Comparison of ENCODE assay signal across 8 cellular contexts in the genomic region with DNA sequence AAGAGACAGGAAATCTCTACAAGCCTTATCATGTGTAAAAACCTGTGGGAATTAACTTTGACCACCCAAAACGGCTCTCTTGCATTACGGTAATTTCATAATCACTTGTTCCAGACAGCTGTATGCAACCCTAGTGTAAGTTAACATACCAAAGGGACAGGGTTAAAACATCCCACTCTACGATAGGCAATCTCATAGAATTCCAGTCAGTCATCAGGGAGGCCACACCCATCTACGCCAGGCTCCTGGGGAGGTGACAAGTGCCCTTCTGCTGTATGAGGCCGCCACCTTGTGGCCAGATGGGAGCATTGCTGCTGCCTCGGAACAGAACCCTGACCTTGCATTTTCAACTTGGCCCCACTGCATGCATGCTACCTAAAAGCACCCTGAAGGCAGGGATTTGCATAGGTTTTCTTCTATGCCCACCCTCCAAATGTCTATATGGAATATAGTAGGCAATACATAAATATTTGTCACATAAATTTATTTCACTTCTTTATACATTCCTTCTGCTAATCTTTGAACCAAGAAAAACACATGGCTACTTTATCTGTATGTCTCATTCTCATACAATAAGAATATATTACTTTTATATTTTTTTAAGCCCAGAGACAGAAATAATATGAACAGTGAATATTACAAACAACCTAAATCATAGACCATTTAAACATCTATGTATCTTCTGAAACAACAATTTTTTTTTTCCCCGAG. TPM values are rescaled to one million over a fixed set of nuclear protein-coding genes. Genes with fewer than 3 reads are reported as not detected.
DNase-seq lines count a peak whose midpoint lies in the region; ATAC-seq, FAIRE-seq and TF ChIP-seq lines count a peak whose summit lies in the region.

No MANE protein-coding gene starts in this region.

- no peak overlapping the region for H3K27ac Mint-ChIP-seq in WTC11

- no peaks in the 10 kb centered on the region for H3K27me3 Mint-ChIP-seq in WTC11 (ENCODE audit: low read depth)

- H3K9me1 ChIP-seq in keratinocyte (ENCODE audit: control insufficient read depth, extremely low read depth, insufficient read depth, low read length), result no peaks in the 10 kb centered on the region

- peak overlapping the region; percentile 55 for H3K27ac ChIP-seq in keratinocyte (ENCODE audit: control insufficient read depth, insufficient read depth, low read length)

- H3K79me2 ChIP-seq in keratinocyte (ENCODE audit: control insufficient read depth, insufficient read depth, low read length), result no peaks in the 10 kb centered on the region

- peaks cover 17% of the 10 kb centered on the region; the same call in 1 of the 2 replicates for H3K4me1 Mint-ChIP-seq in WTC11

- peak overlapping the region; percentile 29 for H3K9ac ChIP-seq in keratinocyte (ENCODE audit: control insufficient read depth, extremely low read depth, insufficient read depth, low read length)

- POLR2A ChIA-PET in WTC11 (lab: Charles Lee), result no interaction called here

- H3K4me3 ChIP-seq in GM12865 (ENCODE audit: low read depth, low read length), result no peak overlapping the region
- H3K4me3 ChIP-seq in cardiac fibroblast (replicated peaks in 1 of 2; ENCODE audit: low read depth in 2 of 2, low read length in 2 of 2), result no peak overlapping the region
- no peak overlapping the region for H3K4me3 ChIP-seq in keratinocyte (ENCODE audit: control insufficient read depth in 2 of 3, extremely low read depth in 1 of 3, insufficient read depth in 2 of 3, low read depth in 1 of 3, low read length in 3 of 3)

- peak; percentile 64 for ATAC-seq in HG03159 (IDR thresholded peaks at IDR 0.05; ENCODE audit: unreplicated experiment)
- peak; percentile 97 for ATAC-seq in WTC11
- ATAC-seq in GM18861 (IDR thresholded peaks at IDR 0.05; ENCODE audit: unreplicated experiment), result no peak

- CTCF ChIA-PET in WTC11 (lab: Charles Lee), result interaction anchor here (1.2 to 1.6 kb wide), 4 partner anchors 21 to 336 kb away, joined by 3 read pairs; no protein-coding TSS in a partner anchor

- H3K9me3 ChIP-seq in keratinocyte (ENCODE audit: control insufficient read depth, low read depth, low read length), result no peaks in the 10 kb centered on the region

- H3K36me3 Mint-ChIP-seq in WTC11, result no peaks in the 10 kb centered on the region

- DNase-seq in GM12865 (ENCODE audit: low read depth) (peak; percentile 92), NCI-H345 treated with DMSO at 0.1 percent for 48 hours (lab: John Stamatoyannopoulos, UW; ENCODE audit: unreplicated experiment) (peak; percentile 94), WTC11 (ENCODE audit: low spot score) (peak; percentile 93), cardiac fibroblast (ENCODE audit: low read depth in 2 of 2) (peak; percentile 96 to 98), keratinocyte (ENCODE audit: low read depth, low spot score) (peak; percentile 80)
- peak; percentile 65 to 79 (median 75) for DNase-seq in stimulated activated CD4-positive, alpha-beta T cell treated with anti-CD3 and anti-CD28 coated beads, Interleukin-1b, Interleukin-23, amount 100 ng/mL, for 24 hours (ENCODE audit: low read depth in 4 of 4, low spot score in 1 of 4)

- FAIRE-seq in keratinocyte (lab: Jason Lieb, UNC), result peak; percentile 92

- peaks cover 26% of the 10 kb centered on the region for H3K4me1 ChIP-seq in keratinocyte (ENCODE audit: control insufficient read depth, extremely low read depth, insufficient read depth, low read length)

- dilution Hi-C loops in keratinocyte (cut with MboI; ENCODE audit: extremely low pct_ligation_motif_present, low sequenced_read_pairs), result no loop called here

- peak overlapping the region; percentile 61 for H3K4me2 ChIP-seq in keratinocyte (ENCODE audit: control insufficient read depth, extremely low read depth, insufficient read depth, low read depth, low read length)

- H2AFZ ChIP-seq in keratinocyte (ENCODE audit: control insufficient read depth, low read length), result no peak overlapping the region

- H3K27me3 ChIP-seq in keratinocyte (ENCODE audit: control insufficient read depth, extremely low read depth, insufficient read depth, low read length), result no peaks in the 10 kb centered on the region

- no peaks in the 10 kb centered on the region for H4K20me1 ChIP-seq in keratinocyte (ENCODE audit: control insufficient read depth, extremely low read depth, insufficient read depth, low read length)

- no peaks in the 10 kb centered on the region for H3K9me3 Mint-ChIP-seq in WTC11

- no peaks in the 10 kb centered on the region for H3K36me3 ChIP-seq in keratinocyte (ENCODE audit: control insufficient read depth in 2 of 2, extremely low read depth in 1 of 2, insufficient read depth in 2 of 2, low read length in 2 of 2)

- TF ChIP-seq CTCF in GM12865 (IDR thresholded peaks at IDR 0.05; ENCODE audit: insufficient read depth, low read depth, low read length, missing control alignments) (peak; percentile 99), WTC11 (IDR thresholded peaks at IDR 0.05) (peak; percentile 99), cardiac fibroblast (IDR thresholded peaks at IDR 0.05; ENCODE audit: low read depth, low read length) (peak; percentile 97), keratinocyte (optimal IDR thresholded peaks at IDR 0.05 in 1 of 3, IDR thresholded peaks at IDR 0.05 in 1 of 3, conservative IDR thresholded peaks at IDR 0.05 in 1 of 3; ENCODE audit: extremely low read depth in 1 of 3, insufficient read depth in 2 of 3, low read length in 3 of 3) (peak; percentile 95 to 100 (median 99))

- H3K4me3 Mint-ChIP-seq in WTC11, result no peak overlapping the region

TF ChIP-seq in WTC11, 78 proteins besides CTCF, POLR2A, EP300 and RAD21:
- TF ChIP-seq ZNF232 (CRISPR knock-in tag; IDR thresholded peaks at IDR 0.05) (no peak), EMX1 (CRISPR knock-in tag; IDR thresholded peaks at IDR 0.05) (no peak), ZNF416 (CRISPR knock-in tag; IDR thresholded peaks at IDR 0.05) (no peak), NR1H2 (CRISPR knock-in tag; IDR thresholded peaks at IDR 0.05) (no peak), MYBL2 (CRISPR knock-in tag; IDR thresholded peaks at IDR 0.05) (no peak), GABPB1 (CRISPR knock-in tag; IDR thresholded peaks at IDR 0.05) (peak; percentile 73), MXD4 (CRISPR knock-in tag; IDR thresholded peaks at IDR 0.05; ENCODE audit: borderline replicate concordance) (no peak), TEAD4 (CRISPR knock-in tag; IDR thresholded peaks at IDR 0.05) (no peak), SMAD4 (CRISPR knock-in tag; IDR thresholded peaks at IDR 0.05) (no peak), SMAD3 (CRISPR knock-in tag; IDR thresholded peaks at IDR 0.05; ENCODE audit: borderline replicate concordance) (no peak), ZNF219 (CRISPR knock-in tag; IDR thresholded peaks at IDR 0.05; ENCODE audit: borderline replicate concordance) (no peak), FOXJ3 (CRISPR knock-in tag; IDR thresholded peaks at IDR 0.05; ENCODE audit: borderline replicate concordance) (no peak), SP1 (CRISPR knock-in tag; conservative IDR thresholded peaks at IDR 0.05) (peak; percentile 50; the same call in 1 of the 2 replicates), RELA (CRISPR knock-in tag; IDR thresholded peaks at IDR 0.05; ENCODE audit: borderline replicate concordance) (no peak)
- TF ChIP-seq, protein P1, sequence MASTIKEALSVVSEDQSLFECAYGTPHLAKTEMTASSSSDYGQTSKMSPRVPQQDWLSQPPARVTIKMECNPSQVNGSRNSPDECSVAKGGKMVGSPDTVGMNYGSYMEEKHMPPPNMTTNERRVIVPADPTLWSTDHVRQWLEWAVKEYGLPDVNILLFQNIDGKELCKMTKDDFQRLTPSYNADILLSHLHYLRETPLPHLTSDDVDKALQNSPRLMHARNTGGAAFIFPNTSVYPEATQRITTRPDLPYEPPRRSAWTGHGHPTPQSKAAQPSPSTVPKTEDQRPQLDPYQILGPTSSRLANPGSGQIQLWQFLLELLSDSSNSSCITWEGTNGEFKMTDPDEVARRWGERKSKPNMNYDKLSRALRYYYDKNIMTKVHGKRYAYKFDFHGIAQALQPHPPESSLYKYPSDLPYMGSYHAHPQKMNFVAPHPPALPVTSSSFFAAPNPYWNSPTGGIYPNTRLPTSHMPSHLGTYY (CRISPR knock-in tag; IDR thresholded peaks at IDR 0.05), result no peak

RNA-seq across cellular contexts. Expression of gene HSF2BP, which starts 12.6 kb away (rescaled TPM):
- total RNA-seq in WTC11 (2021), result 1.1 to 1.3 TPM (median 1.2 TPM) in 3 replicates
- 6.1 to 8.7 TPM (median 6.7 TPM) in 3 replicates for polyA plus RNA-seq in keratinocyte
- 2.2 TPM for polyA plus RNA-seq in keratinocyte (2011; ENCODE audit: low read depth)
- polyA plus RNA-seq in keratinocyte (2011; cell fraction: cytosol; rRNA removed), result 9.3 and 11.9 TPM in 2 replicates
- polyA plus RNA-seq in keratinocyte (2011; cell fraction: nucleus; rRNA removed), result 7.4 and 8.7 TPM in 2 replicates
- 2.9 and 4.4 TPM in 2 replicates for polyA plus RNA-seq in keratinocyte (2012; ENCODE audit: low replicate concordance)
- polyA minus RNA-seq in keratinocyte, result 2.7 to 7.7 TPM (median 7.3 TPM) in 3 replicates
- polyA minus RNA-seq in keratinocyte (2011; cell fraction: cytosol; rRNA and poly(A)+ RNA removed), result 6.7 TPM
- polyA minus RNA-seq in keratinocyte (2011; cell fraction: nucleus; rRNA and poly(A)+ RNA removed), result 7.3 and 16.3 TPM in 2 replicates

RNA-seq across cellular contexts. Expression of gene RRP1B, which starts 12.7 kb away (rescaled TPM):
- total RNA-seq in WTC11 (2021), result 62.2 to 74.9 TPM (median 64.0 TPM) in 3 replicates
- polyA plus RNA-seq in keratinocyte, result 13.0 to 24.0 TPM (median 19.8 TPM) in 3 replicates
- polyA plus RNA-seq in keratinocyte (2011; ENCODE audit: low read depth), result 8.2 TPM
- 18.2 and 19.6 TPM in 2 replicates for polyA plus RNA-seq in keratinocyte (2011; cell fraction: cytosol; rRNA removed)
- 26.9 and 27.7 TPM in 2 replicates for polyA plus RNA-seq in keratinocyte (2011; cell fraction: nucleus; rRNA removed)
- 13.0 and 26.6 TPM in 2 replicates for polyA plus RNA-seq in keratinocyte (2012; ENCODE audit: low replicate concordance)
- polyA minus RNA-seq in keratinocyte, result 20.8 to 28.9 TPM (median 20.9 TPM) in 3 replicates
- 23.6 TPM for polyA minus RNA-seq in keratinocyte (2011; cell fraction: cytosol; rRNA and poly(A)+ RNA removed)
- polyA minus RNA-seq in keratinocyte (2011; cell fraction: nucleus; rRNA and poly(A)+ RNA removed), result 20.6 and 30.3 TPM in 2 replicates
